ENCODE assay signal across 23 cellular contexts in the genomic region with DNA sequence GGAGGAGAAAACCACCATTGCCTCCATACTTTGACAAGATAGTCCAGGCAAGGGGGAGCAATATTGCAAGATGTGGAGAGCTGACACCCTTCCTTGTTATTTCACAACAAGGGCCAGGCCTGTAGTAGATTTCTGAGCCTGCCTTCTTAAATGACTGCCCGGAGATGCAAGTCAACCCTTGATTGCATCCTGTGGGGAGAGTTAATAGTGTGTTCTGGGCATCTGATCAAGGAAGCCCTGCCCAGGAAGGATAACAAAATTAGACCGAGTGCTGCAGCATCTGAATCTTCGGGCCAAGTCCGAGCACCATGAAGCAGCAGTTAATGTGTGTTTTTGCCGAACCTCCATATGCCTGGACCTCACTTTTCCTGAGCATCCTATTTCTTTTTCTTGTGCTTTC.
DNase-seq lines count a peak whose midpoint lies in the region; FAIRE-seq and TF ChIP-seq lines count a peak whose summit lies in the region.
"Had no signal": no experiment of that assay in that cellular context is flagged by ENCODE, and none has a peak within 500 bp of the region (broad histone marks: within the 10 kb centered on the region; RNA-seq: fewer than 3 reads in every experiment).

No MANE protein-coding gene starts in this region.

- no peak overlapping the region for H3T11ph ChIP-seq in H9 (ENCODE audit: low read length)

- no peak overlapping the region for H4K8ac ChIP-seq in H9 (replicated peaks; ENCODE audit: insufficient read length, low read depth, low read length)

- H2BK12ac ChIP-seq in H9 (ENCODE audit: insufficient read length, low read depth, low read length) = no peak overlapping the region

- H3K23ac ChIP-seq in H9 (ENCODE audit: insufficient read length, low read depth, low read length) = no peak overlapping the region

- H3K27me3 ChIP-seq in H9 (ENCODE audit: insufficient read depth, low read length) = no peaks in the 10 kb centered on the region
- H3K27me3 ChIP-seq: BE2C had no signal

- H3K79me2 ChIP-seq in H9 (ENCODE audit: insufficient read depth, low read length) = no peaks in the 10 kb centered on the region

- DNase-seq in H9 = no peak
- peak; percentile 77 for DNase-seq in cerebellum (ENCODE audit: low spot score)
- peak; percentile 25 for DNase-seq in osteocyte (ENCODE audit: extremely low spot score, unreplicated experiment)
- DNase-seq in effector CD8-positive, alpha-beta T cell (lab: John Stamatoyannopoulos, UW) = no peak
- DNase-seq in UCSD-AML1 (lab: John Stamatoyannopoulos, UW; ENCODE audit: unreplicated experiment) = no peak
- DNase-seq in NCI-H2171 treated with DMSO at 0.1 percent for 48 hours (lab: John Stamatoyannopoulos, UW) = no peak
- DNase-seq in HTR-8/SVneo (ENCODE audit: insufficient read length, low spot score) = no peak
- DNase-seq: ACHN; BE2C; CD4-positive, CD25-positive, alpha-beta regulatory T cell; CD8-positive, alpha-beta memory T cell; COR-L47; DMS 273 treated with DMSO at 0.1 percent for 48 hours; DMS53; DND-41; EL; GM23248; HFFc6 had no signal

- H3K4me1 Mint-ChIP-seq in H9 = peaks cover 9 to 14% of the 10 kb centered on the region in 2 experiments
- H3K4me1 Mint-ChIP-seq in osteocyte (ENCODE audit: unreplicated experiment) = no peaks in the 10 kb centered on the region
- H3K4me1 Mint-ChIP-seq: CD4-positive, CD25-positive, alpha-beta regulatory T cell; CD8-positive, alpha-beta memory T cell had no signal

- no peak for FAIRE-seq in HTR-8/SVneo (lab: Jason Lieb, UNC)
- FAIRE-seq: A204.1, G401.6, GM12891, GM18507, H54 had no signal

- H3K14ac ChIP-seq in H9 (ENCODE audit: insufficient read depth, low read length) = no peak overlapping the region

- H3K9ac ChIP-seq in H9 (ENCODE audit: extremely low read depth, insufficient read length, low read length) = no peak overlapping the region
- H3K9ac ChIP-seq: GM23248 had no signal

- no peak overlapping the region for H4K5ac ChIP-seq in H9 (ENCODE audit: insufficient read length, low read depth, low read length)

- H2BK5ac ChIP-seq in H9 (ENCODE audit: insufficient read length, low read length) = no peak overlapping the region

- no peak overlapping the region for H4K91ac ChIP-seq in H9 (ENCODE audit: insufficient read length, low read depth, low read length)

- no peak overlapping the region for H2AFZ ChIP-seq in H9 (ENCODE audit: low read length)
- H2AFZ ChIP-seq: GM23248 had no signal

- TF ChIP-seq CTCF in H9 (conservative IDR thresholded peaks at IDR 0.05) (no peak), osteocyte (IDR thresholded peaks at IDR 0.05) (no peak)

- no peaks in the 10 kb centered on the region for H3K9me3 ChIP-seq in H9 (ENCODE audit: control insufficient read depth, low read depth, low read length)
- H3K9me3 ChIP-seq: BE2C had no signal

- no peak overlapping the region for H3K27ac ChIP-seq in H9 (ENCODE audit: insufficient read length, low read depth, low read length)
- H3K27ac ChIP-seq: GM23248 had no signal

- H3K4me2 ChIP-seq in H9 (ENCODE audit: insufficient read depth, insufficient read length, low read length) = no peak overlapping the region

- H3K36me3 Mint-ChIP-seq in H9 (ENCODE audit: insufficient read depth in 1 of 3, low read depth in 3 of 3) = no peaks in the 10 kb centered on the region
- no peaks in the 10 kb centered on the region for H3K36me3 Mint-ChIP-seq in osteocyte (ENCODE audit: unreplicated experiment)
- H3K36me3 Mint-ChIP-seq: CD4-positive, CD25-positive, alpha-beta regulatory T cell; CD8-positive, alpha-beta memory T cell had no signal

- no peaks in the 10 kb centered on the region for H3K79me1 ChIP-seq in H9 (ENCODE audit: insufficient read depth, low read depth, low read length, poor library complexity, severe bottlenecking)

- H3K27ac Mint-ChIP-seq in H9 = peak overlapping the region in 2 of 3 experiments; percentile 13 to 71; a peak in 2 of 7 replicates
- H3K27ac Mint-ChIP-seq in osteocyte (ENCODE audit: unreplicated experiment) = no peak overlapping the region
- H3K27ac Mint-ChIP-seq: CD4-positive, CD25-positive, alpha-beta regulatory T cell; CD8-positive, alpha-beta memory T cell; HFFc6 had no signal

- H3K4me1 ChIP-seq in H9 (ENCODE audit: insufficient read depth, low read length) = no peaks in the 10 kb centered on the region
- H3K4me1 ChIP-seq: BE2C had no signal

- no peak overlapping the region for H3K18ac ChIP-seq in H9 (ENCODE audit: insufficient read length, low read depth, low read length)

- H3K23me2 ChIP-seq in H9 (ENCODE audit: insufficient read length, low read depth, low read length, poor library complexity, severe bottlenecking) = no peaks in the 10 kb centered on the region

- no peak overlapping the region for H3K56ac ChIP-seq in H9 (ENCODE audit: insufficient read length, low read depth, low read length)

- no peak overlapping the region for H3K4ac ChIP-seq in H9 (ENCODE audit: low read depth, low read length)

- H3K27me3 Mint-ChIP-seq in H9 (ENCODE audit: low read depth) (peaks cover under 1% of the 10 kb centered on the region), osteocyte (ENCODE audit: unreplicated experiment) (no peaks in the 10 kb centered on the region)

- no peak overlapping the region for H2AK5ac ChIP-seq in H9 (ENCODE audit: insufficient read length, low read length)

- H2BK15ac ChIP-seq in H9 (ENCODE audit: low read depth, low read length) = no peak overlapping the region

- WGBS in H9 (ENCODE audit: extremely low coverage, insufficient read length, low lambda C conversion rate) = no CpG with 5 or more reads among the region's 5 CpGs

- H3K4me3 Mint-ChIP-seq in H9 (no peak overlapping the region), osteocyte (ENCODE audit: unreplicated experiment) (no peak overlapping the region)
- H3K4me3 Mint-ChIP-seq: CD4-positive, CD25-positive, alpha-beta regulatory T cell; CD8-positive, alpha-beta memory T cell; HFFc6 had no signal

- H2BK20ac ChIP-seq in H9 (ENCODE audit: low read depth, low read length, poor library complexity, severe bottlenecking) = no peak overlapping the region

- no peaks in the 10 kb centered on the region for H4K20me1 ChIP-seq in H9 (ENCODE audit: control insufficient read depth, insufficient read depth, insufficient read length)

- no peak overlapping the region for H2BK120ac ChIP-seq in H9 (ENCODE audit: low read depth, low read length, poor library complexity, severe bottlenecking)

- H3K9me3 Mint-ChIP-seq in H9 (no peaks in the 10 kb centered on the region), osteocyte (ENCODE audit: unreplicated experiment) (peaks cover 32% of the 10 kb centered on the region)

Comparison
In these comparisons a context has a peak if more than half of its experiments do, and no peak if none do; other contexts are left out.
1. DNase-seq: peak in cerebellum (single experiment) and osteocyte (single experiment); none in H9 (single experiment), effector CD8-positive, alpha-beta T cell (single experiment), UCSD-AML1 (single experiment), NCI-H2171 treated with DMSO at 0.1 percent for 48 hours (single experiment) and HTR-8/SVneo (single experiment).